21 cellular contexts compared by ENCODE assay signal in genomic region chr9:115404311-115404710, GRCh38.
DNase-seq lines count a peak whose midpoint lies in the region; ATAC-seq and TF ChIP-seq lines count a peak whose summit lies in the region.
"Had no signal": no experiment of that assay in that cellular context is flagged by ENCODE, and none has a peak within 500 bp of the region (broad histone marks: within the 10 kb centered on the region; RNA-seq: fewer than 3 reads in every experiment).

No MANE protein-coding gene starts in this region.

- peak; percentile 70 for ATAC-seq in SK-N-SH treated with all-trans-retinoic acid at 6 μM for 48 hours

- POLR2A ChIA-PET in SK-N-SH (lab: Yijun Ruan, JAX) = no interaction called here

- H3K4me3 Mint-ChIP-seq in nephron = no peak overlapping the region
- H3K4me3 Mint-ChIP-seq: CD4-positive, alpha-beta memory T cell had no signal

- H3K4me1 ChIP-seq in SK-N-SH (ENCODE audit: control insufficient read depth in 1 of 2, insufficient read depth in 2 of 2, low read depth in 1 of 2, low read length in 1 of 2) (peaks cover 3 to 6% of the 10 kb centered on the region in 2 experiments; a peak in 3 of 4 replicates), mammary epithelial cell (ENCODE audit: insufficient read depth, low read length) (no peaks in the 10 kb centered on the region), thyroid gland (no peaks in the 10 kb centered on the region)

- peak overlapping the region; percentile 14 to 49 (median 25) for H3K27ac Mint-ChIP-seq in nephron
- H3K27ac Mint-ChIP-seq: CD4-positive, alpha-beta memory T cell had no signal

- H4K20me1 ChIP-seq in SK-N-SH (ENCODE audit: insufficient read depth) = no peaks in the 10 kb centered on the region
- H4K20me1 ChIP-seq in mammary epithelial cell (ENCODE audit: insufficient read depth, low read length) = no peaks in the 10 kb centered on the region

- H3K79me2 ChIP-seq in SK-N-SH (ENCODE audit: insufficient read depth) (no peaks in the 10 kb centered on the region), mammary epithelial cell (ENCODE audit: insufficient read depth, low read length) (no peaks in the 10 kb centered on the region)

- H3K27ac ChIP-seq in SK-N-SH (ENCODE audit: low read depth in 2 of 2, low read length in 1 of 2) = no peak overlapping the region
- no peak overlapping the region for H3K27ac ChIP-seq in mammary epithelial cell (ENCODE audit: insufficient read depth, low read depth, low read length)
- H3K27ac ChIP-seq in thyroid gland = no peak overlapping the region
- H3K27ac ChIP-seq: 22Rv1 had no signal

- BruUV-seq in mammary epithelial cell (replicated peaks; lab: Mats Ljungman, UMichigan) = no TSS peak

- dilution Hi-C loops in mammary epithelial cell (cut with HindIII; ENCODE audit: low sequenced_read_pairs) = no loop called here

- TF ChIP-seq RAD21 in SK-N-SH (IDR thresholded peaks at IDR 0.05; ENCODE audit: low read length) = no peak

- H3K9ac ChIP-seq in SK-N-SH (no peak overlapping the region), mammary epithelial cell (ENCODE audit: insufficient read depth, low read length) (no peak overlapping the region)

- peaks cover 9% of the 10 kb centered on the region for H3K36me3 Mint-ChIP-seq in nephron (ENCODE audit: low read depth)
- H3K36me3 Mint-ChIP-seq: CD4-positive, alpha-beta memory T cell had no signal

- no peak for TF ChIP-seq EP300 in SK-N-SH (IDR thresholded peaks at IDR 0.05; ENCODE audit: borderline replicate concordance in 1 of 2, low read depth in 1 of 2, low read length in 1 of 2)

- no peaks in the 10 kb centered on the region for H3K9me3 ChIP-seq in SK-N-SH
- H3K9me3 ChIP-seq in mammary epithelial cell (replicated peaks; ENCODE audit: insufficient read depth, low read length) = no peaks in the 10 kb centered on the region
- H3K9me3 ChIP-seq in thyroid gland = no peaks in the 10 kb centered on the region

- H3K4me1 Mint-ChIP-seq in nephron = peaks cover 32% of the 10 kb centered on the region
- H3K4me1 Mint-ChIP-seq: CD4-positive, alpha-beta memory T cell had no signal

- peaks cover 4% of the 10 kb centered on the region for H3K27me3 Mint-ChIP-seq in nephron (ENCODE audit: low read depth)

- H2AFZ ChIP-seq in SK-N-SH (ENCODE audit: low read depth) = no peak overlapping the region
- H2AFZ ChIP-seq in mammary epithelial cell (ENCODE audit: low read depth, low read length) = no peak overlapping the region

- no peaks in the 10 kb centered on the region for H3F3A ChIP-seq in SK-N-SH (replicated peaks; ENCODE audit: insufficient read depth)

- peaks cover 19% of the 10 kb centered on the region for H3K9me3 Mint-ChIP-seq in nephron

- H3K36me3 ChIP-seq in SK-N-SH (replicated peaks in 1 of 2; ENCODE audit: control insufficient read depth in 1 of 2, insufficient read depth in 2 of 2, low read length in 1 of 2) (no peaks in the 10 kb centered on the region), mammary epithelial cell (ENCODE audit: insufficient read depth, low read length) (no peaks in the 10 kb centered on the region), thyroid gland (no peaks in the 10 kb centered on the region)

- H3K27me3 ChIP-seq in SK-N-SH (ENCODE audit: insufficient read depth) (no peaks in the 10 kb centered on the region), mammary epithelial cell (ENCODE audit: insufficient read depth, low read length) (no peaks in the 10 kb centered on the region), thyroid gland (no peaks in the 10 kb centered on the region)

- DNase-seq in SK-N-SH (no peak), choroid plexus epithelial cell (ENCODE audit: low read depth) (peak; percentile 13), mammary epithelial cell (no peak), amniotic stem cell (lab: John Stamatoyannopoulos, UW) (no peak), Ammon's horn (ENCODE audit: low spot score) (no peak), thyroid gland (no peak)
- DNase-seq: ACHN; AML-193; C1 segment of cervical spinal cord; Calu3; CD4-positive, alpha-beta memory T cell; COR-L47; DMS53; DMS79 treated with DMSO at 0.1 percent for 48 hours; GF-D8; GOT3; H7; HCEC 1CT had no signal

- TF ChIP-seq CTCF in SK-N-SH (IDR thresholded peaks at IDR 0.05) = no peak
- no peak for TF ChIP-seq CTCF in choroid plexus epithelial cell (conservative IDR thresholded peaks at IDR 0.05; ENCODE audit: low read depth, low read length)
- TF ChIP-seq CTCF in nephron (IDR thresholded peaks at IDR 0.05; ENCODE audit: unreplicated experiment in 3 of 3) = no peak
- no peak for TF ChIP-seq CTCF in mammary epithelial cell (conservative IDR thresholded peaks at IDR 0.05 in 1 of 2, IDR thresholded peaks at IDR 0.05 in 1 of 2; ENCODE audit: extremely low read depth in 1 of 2, insufficient read depth in 1 of 2, low read depth in 1 of 2, low read length in 2 of 2)
- TF ChIP-seq CTCF in thyroid gland (IDR thresholded peaks at IDR 0.05) = no peak

- no peak for TF ChIP-seq POLR2A in thyroid gland (IDR thresholded peaks at IDR 0.05)

- CTCF ChIA-PET in SK-N-SH (lab: Yijun Ruan, JAX) = no interaction called here
- CTCF ChIA-PET in mammary epithelial cell (lab: Charles Lee; ENCODE audit: low non-redundant PET) = no interaction called here

- H3K9me2 ChIP-seq in SK-N-SH = no peaks in the 10 kb centered on the region

- intact Hi-C loops in mammary epithelial cell (cut with micrococcal nuclease) (no loop called here), thyroid gland (cut with DNase I) (no loop called here)

- H3K4me3 ChIP-seq in SK-N-SH (ENCODE audit: low read depth in 2 of 2, low read length in 1 of 2) (no peak overlapping the region), choroid plexus epithelial cell (ENCODE audit: low read depth, low read length) (no peak overlapping the region), mammary epithelial cell (replicated peaks in 1 of 3; ENCODE audit: insufficient read depth in 1 of 3, low read depth in 2 of 3, low read length in 3 of 3) (no peak overlapping the region), thyroid gland (replicated peaks in 1 of 3) (no peak overlapping the region)

- H3K4me2 ChIP-seq in SK-N-SH (no peak overlapping the region), mammary epithelial cell (ENCODE audit: insufficient read depth, low read depth, low read length) (no peak overlapping the region)

- in situ Hi-C loops in mammary epithelial cell (cut with MboI; ENCODE audit: low sequenced_read_pairs in 2 of 2) = no loop called here

TF ChIP-seq in SK-N-SH treated with all-trans-retinoic acid at 6 μM for 48 hours, 23 proteins besides CTCF, POLR2A, EP300 and RAD21:
- TF ChIP-seq ZFP30 (CRISPR knock-in tag; IDR thresholded peaks at IDR 0.05) (no peak), CSRNP3 (CRISPR knock-in tag; IDR thresholded peaks at IDR 0.05) (no peak), PPARA (CRISPR knock-in tag; IDR thresholded peaks at IDR 0.05; ENCODE audit: borderline replicate concordance) (no peak), ZNF70 (CRISPR knock-in tag; IDR thresholded peaks at IDR 0.05) (no peak), ZNF8 (CRISPR knock-in tag; IDR thresholded peaks at IDR 0.05) (no peak)

TF ChIP-seq in SK-N-SH, 30 proteins besides CTCF, POLR2A, EP300 and RAD21:
- TF ChIP-seq NRF1 (IDR thresholded peaks at IDR 0.05; ENCODE audit: low read depth, low read length) (no peak), JUND (IDR thresholded peaks at IDR 0.05) (no peak), SIN3A (IDR thresholded peaks at IDR 0.05; ENCODE audit: borderline replicate concordance, low read depth, low read length) (no peak), RXRA (IDR thresholded peaks at IDR 0.05; ENCODE audit: borderline replicate concordance, low read depth) (no peak), POLR2AphosphoS5 (IDR thresholded peaks at IDR 0.05; ENCODE audit: low read depth, low read length) (no peak), YY1 (IDR thresholded peaks at IDR 0.05; ENCODE audit: low read depth) (no peak), EZH2phosphoT487 (IDR thresholded peaks at IDR 0.05; ENCODE audit: borderline replicate concordance, low read depth) (no peak), GABPA (IDR thresholded peaks at IDR 0.05; ENCODE audit: low read depth) (no peak)
